ENCODE assay signal across 1 cellular context in genomic region chr17:28819582-28819981, GRCh38.
TF ChIP-seq lines count a peak whose summit lies in the region.

No MANE protein-coding gene starts in this region.

TF ChIP-seq in GM23338, 12 proteins besides CTCF, POLR2A, EP300 and RAD21 (continued from another document):
- TF ChIP-seq ETS1 (IDR thresholded peaks at IDR 0.05), result no peak
- no peak for TF ChIP-seq EZH2phosphoT487 (IDR thresholded peaks at IDR 0.05; ENCODE audit: unreplicated experiment)
- TF ChIP-seq JUNB (IDR thresholded peaks at IDR 0.05; ENCODE audit: unreplicated experiment), result no peak
- no peak for TF ChIP-seq REST (IDR thresholded peaks at IDR 0.05; ENCODE audit: unreplicated experiment)
- TF ChIP-seq EZH2 (IDR thresholded peaks at IDR 0.05; ENCODE audit: low read depth, unreplicated experiment), result no peak
- no peak for TF ChIP-seq NANOG (IDR thresholded peaks at IDR 0.05; ENCODE audit: borderline replicate concordance)
